8 cellular contexts compared by ENCODE assay signal in the genomic region with DNA sequence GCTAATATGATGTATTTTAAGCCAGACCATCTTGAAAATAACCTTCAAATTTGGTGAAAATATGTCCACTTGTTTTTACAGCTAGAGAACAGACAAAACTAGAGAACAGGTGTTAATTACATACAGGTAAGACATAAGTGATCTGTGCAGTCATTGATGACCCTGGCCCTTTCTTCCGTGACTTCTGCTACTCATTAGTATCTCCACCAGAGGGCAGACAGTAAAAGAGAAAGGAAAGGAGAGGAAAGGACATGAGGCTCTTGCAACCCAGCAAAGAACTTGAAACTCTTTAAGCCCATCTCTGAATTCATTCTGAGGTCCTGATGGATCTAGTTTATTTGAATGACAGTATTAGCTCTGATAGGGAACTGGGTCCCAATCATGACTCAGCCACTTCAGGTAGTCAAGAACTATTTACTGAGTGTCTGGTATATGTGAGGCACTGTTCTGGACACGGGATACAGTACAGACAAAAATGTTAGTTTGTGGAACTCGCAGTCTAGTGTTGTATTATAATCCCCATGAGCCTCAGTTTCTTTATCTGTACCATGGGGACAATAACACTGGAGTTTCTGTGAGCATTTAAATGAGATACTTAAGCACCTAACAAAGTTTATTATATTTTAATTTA.
A peak's percentile ranks its signal among the peaks of the same experiment; 100 is the strongest.
DNase-seq lines count a peak whose midpoint lies in the region; ATAC-seq, FAIRE-seq and TF ChIP-seq lines count a peak whose summit lies in the region.

No MANE protein-coding gene starts in this region.

- no peak overlapping the region for H3K4me3 Mint-ChIP-seq in astrocyte (ENCODE audit: unreplicated experiment)

- peak; percentile 32 for TF ChIP-seq CTCF in astrocyte (IDR thresholded peaks at IDR 0.05; ENCODE audit: insufficient read depth, low read depth, low read length)

- H3K79me2 ChIP-seq in astrocyte (ENCODE audit: insufficient read depth, low read length) = no peaks in the 10 kb centered on the region

- H3K27ac ChIP-seq in astrocyte (ENCODE audit: low read depth, low read length) = no peak overlapping the region

- no peak overlapping the region for H3K4me2 ChIP-seq in astrocyte (ENCODE audit: low read length)

- H3K9me3 ChIP-seq in astrocyte (ENCODE audit: insufficient read depth, low read depth, low read length) = no peaks in the 10 kb centered on the region

- H3K27me3 ChIP-seq in astrocyte (ENCODE audit: insufficient read depth, low read length) = no peaks in the 10 kb centered on the region

- FAIRE-seq in astrocyte (lab: Jason Lieb, UNC) (peak; percentile 97), HTR-8/SVneo (lab: Jason Lieb, UNC) (no peak)

- H3K36me3 ChIP-seq in astrocyte (ENCODE audit: insufficient read depth, low read length) = no peaks in the 10 kb centered on the region

- no peaks in the 10 kb centered on the region for H4K20me1 ChIP-seq in astrocyte (ENCODE audit: insufficient read depth, low read length)

- no peak overlapping the region for H2AFZ ChIP-seq in astrocyte (ENCODE audit: low read depth, low read length)

- H3K4me1 ChIP-seq in astrocyte (ENCODE audit: insufficient read depth, low read length) = no peaks in the 10 kb centered on the region

- H3K9me3 Mint-ChIP-seq in astrocyte (ENCODE audit: unreplicated experiment) = no peaks in the 10 kb centered on the region

- H3K4me1 Mint-ChIP-seq in astrocyte (ENCODE audit: low read depth, unreplicated experiment) = peaks cover 3% of the 10 kb centered on the region

- H3K9ac ChIP-seq in astrocyte (ENCODE audit: low read length) = no peak overlapping the region

- no peak overlapping the region for H3K4me3 ChIP-seq in astrocyte (ENCODE audit: insufficient read depth, low read depth, low read length)

- DNase-seq in ELR (ENCODE audit: low read depth) = peak; percentile 44
- DNase-seq in NCI-H526 treated with DMSO at 0.1 percent for 48 hours (lab: John Stamatoyannopoulos, UW) = peak; percentile 42
- no peak for DNase-seq in astrocyte (ENCODE audit: low read depth)
- DNase-seq in medulla oblongata (ENCODE audit: extremely low spot score) = peak; percentile 61
- DNase-seq in NCI-H1048 (lab: John Stamatoyannopoulos, UW) = no peak
- no peak for DNase-seq in HTR-8/SVneo (ENCODE audit: insufficient read length, low spot score)

- H3K27me3 Mint-ChIP-seq in astrocyte (ENCODE audit: low read depth, unreplicated experiment) = no peaks in the 10 kb centered on the region

- ATAC-seq in GM19395 (IDR thresholded peaks at IDR 0.05; ENCODE audit: unreplicated experiment) (peak; percentile 93), HG03439 (IDR thresholded peaks at IDR 0.05; ENCODE audit: unreplicated experiment) (peak; percentile 56)

- no peak overlapping the region for H3K27ac Mint-ChIP-seq in astrocyte (ENCODE audit: unreplicated experiment)

- H3K36me3 Mint-ChIP-seq in astrocyte (ENCODE audit: low read depth, unreplicated experiment) = no peaks in the 10 kb centered on the region

Comparison
In these comparisons a context has a peak if more than half of its experiments do, and no peak if none do; other contexts are left out.
1. DNase-seq: peak in ELR (single experiment), NCI-H526 treated with DMSO at 0.1 percent for 48 hours (single experiment) and medulla oblongata (single experiment); none in astrocyte (single experiment), NCI-H1048 (single experiment) and HTR-8/SVneo (single experiment).